8 cellular contexts compared by ENCODE assay signal in genomic region chr3:134795776-134796312, GRCh38. TPM values are rescaled to one million over a fixed set of nuclear protein-coding genes. Genes with fewer than 3 reads are reported as not detected.
DNase-seq lines count a peak whose midpoint lies in the region; ATAC-seq lines count a peak whose summit lies in the region.

No MANE protein-coding gene starts in this region.

- peak overlapping the region; percentile 7 for H2BK5ac ChIP-seq in neuronal stem cell (ENCODE audit: low read length)

- no peaks in the 10 kb centered on the region for H3K36me3 ChIP-seq in neuronal stem cell (replicated peaks in 1 of 2; ENCODE audit: control insufficient read depth in 2 of 2, insufficient read depth in 2 of 2, low read length in 2 of 2)

- peak overlapping the region; percentile 82 for H3K23ac ChIP-seq in neuronal stem cell (ENCODE audit: low read depth, low read length, poor library complexity)

- peak overlapping the region; percentile 97 for H3K4me2 ChIP-seq in neuronal stem cell (ENCODE audit: insufficient read depth, low read length, poor library complexity, severe bottlenecking)

- peak overlapping the region; percentile 45 to 90 for H3K4me3 ChIP-seq in neuronal stem cell (ENCODE audit: low read length in 2 of 2)

- peak overlapping the region; percentile 42 for H3K14ac ChIP-seq in neuronal stem cell (ENCODE audit: low read length)

- peaks cover 2% of the 10 kb centered on the region for H3K79me1 ChIP-seq in neuronal stem cell (ENCODE audit: low read depth, low read length)

- peak; percentile 48 for DNase-seq in COR-L47 (lab: John Stamatoyannopoulos, UW)
- DNase-seq in NCI-H774 (lab: John Stamatoyannopoulos, UW): peak; percentile 17
- peak; percentile 27 for DNase-seq in fibroblast of gingiva (ENCODE audit: low read depth)
- DNase-seq in neuronal stem cell (ENCODE audit: low spot score): peak; percentile 40
- DNase-seq in NCI-H2029 treated with DMSO at 0.1 percent for 48 hours (lab: John Stamatoyannopoulos, UW): no peak
- DNase-seq in stimulated activated naive CD4-positive, alpha-beta T cell treated with Interleukin-2 at 50 U/mL for 16 hours (lab: John Stamatoyannopoulos, UW): no peak

- no peak overlapping the region for H4K8ac ChIP-seq in neuronal stem cell (ENCODE audit: low read depth, low read length)

- peak overlapping the region; percentile 85 for H2AFZ ChIP-seq in neuronal stem cell (ENCODE audit: low read length)

- H2BK15ac ChIP-seq in neuronal stem cell (ENCODE audit: low read length): peak overlapping the region; percentile 73

- peak overlapping the region; percentile 93 for H3K9ac ChIP-seq in neuronal stem cell (ENCODE audit: low read depth, low read length, poor library complexity)

- no peak overlapping the region for H4K91ac ChIP-seq in neuronal stem cell (ENCODE audit: low read depth, low read length, poor library complexity)

- H3K4me1 ChIP-seq in neuronal stem cell (ENCODE audit: control insufficient read depth in 2 of 2, insufficient read depth in 1 of 2, low read depth in 1 of 2, low read length in 2 of 2): peaks cover 3 to 13% of the 10 kb centered on the region in 2 donors

- peak overlapping the region; percentile 95 for H3K18ac ChIP-seq in neuronal stem cell (ENCODE audit: low read length)

- no peak overlapping the region for H3K27ac ChIP-seq in neuronal stem cell (replicated peaks; ENCODE audit: low read length)

- peaks cover 0 to 48% (median 0%) of the 10 kb centered on the region in 3 experiments for H3K27me3 ChIP-seq in neuronal stem cell (ENCODE audit: control insufficient read depth in 3 of 3, insufficient read depth in 3 of 3, low read depth in 1 of 3, low read length in 3 of 3)

- no peak overlapping the region for H2BK120ac ChIP-seq in neuronal stem cell (ENCODE audit: low read depth, low read length)

- H3K4ac ChIP-seq in neuronal stem cell (ENCODE audit: low read length): no peak overlapping the region

- H3K9me3 ChIP-seq in neuronal stem cell (replicated peaks in 1 of 2; ENCODE audit: control insufficient read depth in 2 of 2, insufficient read depth in 1 of 2, low read depth in 1 of 2, low read length in 2 of 2): no peaks in the 10 kb centered on the region

- ATAC-seq in GM21515 (IDR thresholded peaks at IDR 0.05; ENCODE audit: unreplicated experiment) (peak; percentile 6), HG03439 (IDR thresholded peaks at IDR 0.05; ENCODE audit: unreplicated experiment) (no peak)

- no CpG with 5 or more reads among the region's 49 CpGs for WGBS in neuronal stem cell (ENCODE audit: extremely low coverage in 2 of 2, insufficient read length in 2 of 2, insufficient replicate concordance in 1 of 2), 2 donors

- H2BK12ac ChIP-seq in neuronal stem cell (ENCODE audit: low read length): no peak overlapping the region

- no peak overlapping the region for H2AK5ac ChIP-seq in neuronal stem cell (ENCODE audit: low read depth, low read length)

RNA-seq across cellular contexts. Expression of gene EPHB1, which starts 0.8 kb away (rescaled TPM):
- polyA plus RNA-seq in neuronal stem cell (2013, experiment 1 of 2): 8.8 TPM
- polyA plus RNA-seq in neuronal stem cell (2013, experiment 2 of 2): 9.0 TPM

Comparison
In these comparisons a context has a peak if more than half of its experiments do, and no peak if none do; other contexts are left out.
1. DNase-seq: peak in COR-L47 (single experiment), NCI-H774 (single experiment), fibroblast of gingiva (single experiment) and neuronal stem cell (single experiment); none in NCI-H2029 treated with DMSO at 0.1 percent for 48 hours (single experiment) and stimulated activated naive CD4-positive, alpha-beta T cell treated with Interleukin-2 at 50 U/mL for 16 hours (single experiment).